ENCODE assay signal across 33 cellular contexts in the genomic region with DNA sequence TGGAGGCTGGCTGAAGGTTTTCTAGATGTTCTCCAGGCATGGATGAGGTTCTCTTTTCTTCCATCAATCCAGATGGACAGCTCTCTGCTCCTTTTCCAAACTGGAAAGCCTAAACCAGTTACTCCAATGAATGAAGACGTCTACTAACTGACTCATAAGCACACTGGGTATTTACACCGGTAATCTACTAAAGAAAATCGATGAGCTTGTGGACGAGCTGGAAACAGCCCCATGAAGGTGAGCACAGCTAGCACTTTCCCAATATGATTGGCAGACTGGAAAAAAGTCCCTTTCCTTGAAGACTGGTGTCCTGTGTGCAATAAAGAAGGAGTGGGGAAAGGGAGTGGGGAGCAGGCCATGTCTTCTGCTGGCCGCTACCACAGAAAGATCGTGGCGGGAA.
"Had no signal": no experiment of that assay in that cellular context is flagged by ENCODE, and none has a peak within 500 bp of the region (broad histone marks: within the 10 kb centered on the region; RNA-seq: fewer than 3 reads in every experiment).

No MANE protein-coding gene starts in this region.

- H3K9me3 Mint-ChIP-seq: activated CD4-positive, alpha-beta T cell treated with anti-CD3 and anti-CD28 coated beads, Interleukin-2, amount 10 ng/mL, durations not matched to agents 7 days and 5 days; activated naive CD4-positive, alpha-beta T cell treated with anti-CD3 and anti-CD28 coated beads for 36 hours; activated naive CD4-positive, alpha-beta T cell treated with anti-CD3 and anti-CD28 coated beads, Interleukin-2, amount 50 U/mL, for 72 hours; activated T-cell treated with anti-CD3 and anti-CD28 coated beads, Interleukin-2, amount 50 U/mL, for 24 hours; activated T-helper 2 cell treated with anti-CD3 and anti-CD28 coated beads, Interferon-gamma antibody, Interleukin-2, Interleukin-4, amounts not matched to agents 10 μg/mL and 5 μg/mL and 100 μg/mL, durations not matched to agents 14 hours and 24 hours and 36 hours; IgD-negative memory B cell; T-helper 1 cell treated with Interleukin-12 subunit alpha and Interleukin-12 subunit beta and Interleukin-4 antibody, amounts not matched to agents 30 μg/mL and 1 μg/mL, for 36 hours; T-helper 2 cell treated with Interferon-gamma antibody and Interleukin-4, amounts not matched to agents 5 μg/mL and 100 μg/mL, for 36 hours; WTC11 had no signal

- H3K27ac Mint-ChIP-seq: activated CD4-positive, alpha-beta T cell treated with anti-CD3 and anti-CD28 coated beads for 36 hours; activated CD4-positive, alpha-beta T cell treated with anti-CD3 and anti-CD28 coated beads, Interleukin-2, amount 10 ng/mL, durations not matched to agents 7 days and 5 days; activated CD8-positive, alpha-beta T cell treated with anti-CD3 and anti-CD28 coated beads, Interleukin-2, amount 10 ng/mL, durations not matched to agents 7 days and 5 days; activated naive CD4-positive, alpha-beta T cell treated with anti-CD3 and anti-CD28 coated beads for 36 hours; activated naive CD4-positive, alpha-beta T cell treated with anti-CD3 and anti-CD28 coated beads, Interleukin-2, amount 50 U/mL, for 72 hours; activated T-cell treated with anti-CD3 and anti-CD28 coated beads, Interleukin-2, amount 50 U/mL, for 24 hours; activated T-helper 2 cell treated with anti-CD3 and anti-CD28 coated beads, Interferon-gamma antibody, Interleukin-2, Interleukin-4, amounts not matched to agents 10 μg/mL and 5 μg/mL and 100 μg/mL, durations not matched to agents 14 hours and 24 hours and 36 hours; IgD-negative memory B cell; T-helper 1 cell treated with Interleukin-12 subunit alpha and Interleukin-12 subunit beta and Interleukin-4 antibody, amounts not matched to agents 30 μg/mL and 1 μg/mL, for 36 hours; T-helper 2 cell treated with Interferon-gamma antibody and Interleukin-4, amounts not matched to agents 5 μg/mL and 100 μg/mL, for 36 hours; WTC11 had no signal

- H3K4me1 ChIP-seq: Peyer's patch, SJSA1 had no signal

- H3K27me3 ChIP-seq: Peyer's patch, SJSA1 had no signal

- H3K4me3 ChIP-seq: Peyer's patch, SJSA1 had no signal

- ATAC-seq: activated CD4-positive, alpha-beta T cell treated with anti-CD3 and anti-CD28 coated beads for 36 hours; activated CD4-positive, CD25-positive, alpha-beta regulatory T cell treated with anti-CD3 and anti-CD28 coated beads, Interleukin-2, amount 50 U/mL, for 24 hours; activated CD8-positive, alpha-beta T cell treated with anti-CD3 and anti-CD28 coated beads, Interleukin-2, amount 10 ng/mL, durations not matched to agents 7 days and 5 days; activated naive CD4-positive, alpha-beta T cell treated with anti-CD3 and anti-CD28 coated beads, Interleukin-2, amount 50 U/mL, for 72 hours; PC-3; WTC11 had no signal

- H3K27ac ChIP-seq: Peyer's patch, SJSA1 had no signal

- H3K4me1 Mint-ChIP-seq: WTC11 had no signal

- DNase-seq: activated CD4-positive, alpha-beta T cell treated with anti-CD3 and anti-CD28 coated beads for 36 hours; activated CD4-positive, alpha-beta T cell treated with anti-CD3 and anti-CD28 coated beads, Interleukin-2, amount 10 ng/mL, durations not matched to agents 7 days and 5 days; activated CD4-positive, alpha-beta T cell treated with anti-CD3 and anti-CD28 coated beads, Interleukin-2, amount 50 U/mL, for 48 hours; activated CD8-positive, alpha-beta T cell treated with anti-CD3 and anti-CD28 coated beads, Interleukin-2, amount 10 ng/mL, durations not matched to agents 7 days and 5 days; activated gamma-delta T cell; activated naive CD4-positive, alpha-beta T cell treated with anti-CD3 and anti-CD28 coated beads for 36 hours; activated T-cell treated with anti-CD3 and anti-CD28 coated beads, Interleukin-2, amount 50 U/mL, for 24 hours; aorta; Karpas-422; KBM-7; NCI-H1048; NCI-H1105 treated with DMSO at 0.1 percent for 48 hours; NCI-H1436; NCI-H1694; NCI-H1930; NCI-H2081 treated with DMSO at 0.1 percent for 48 hours; NCI-H226; NCI-H446 treated with DMSO at 0.1 percent for 48 hours; NCI-H524; PC-3; Peyer's patch; RPMI8226; SHP77 treated with DMSO at 0.1 percent for 48 hours; SK-N-SH had no signal

- FAIRE-seq: TTC549 had no signal

- H3K9me3 ChIP-seq: Peyer's patch, SJSA1, SK-N-SH had no signal

- H3K36me3 Mint-ChIP-seq: IgD-negative memory B cell had no signal

- H3K4me3 Mint-ChIP-seq: activated CD4-positive, alpha-beta T cell treated with anti-CD3 and anti-CD28 coated beads for 36 hours; activated CD4-positive, alpha-beta T cell treated with anti-CD3 and anti-CD28 coated beads, Interleukin-2, amount 10 ng/mL, durations not matched to agents 7 days and 5 days; activated CD8-positive, alpha-beta T cell treated with anti-CD3 and anti-CD28 coated beads, Interleukin-2, amount 10 ng/mL, durations not matched to agents 7 days and 5 days; activated naive CD4-positive, alpha-beta T cell treated with anti-CD3 and anti-CD28 coated beads for 36 hours; activated T-cell treated with anti-CD3 and anti-CD28 coated beads, Interleukin-2, amount 50 U/mL, for 24 hours; IgD-negative memory B cell; T-helper 1 cell treated with Interleukin-12 subunit alpha and Interleukin-12 subunit beta and Interleukin-4 antibody, amounts not matched to agents 30 μg/mL and 1 μg/mL, for 36 hours; T-helper 2 cell treated with Interferon-gamma antibody and Interleukin-4, amounts not matched to agents 5 μg/mL and 100 μg/mL, for 36 hours; WTC11 had no signal

- H3K27me3 Mint-ChIP-seq: activated CD4-positive, alpha-beta T cell treated with anti-CD3 and anti-CD28 coated beads for 36 hours; activated CD4-positive, alpha-beta T cell treated with anti-CD3 and anti-CD28 coated beads, Interleukin-2, amount 10 ng/mL, durations not matched to agents 7 days and 5 days; activated T-cell treated with anti-CD3 and anti-CD28 coated beads, Interleukin-2, amount 50 U/mL, for 24 hours had no signal
